ENCODE assay signal across 8 cellular contexts in genomic region chr11:57644748-57645715, GRCh38. TPM values are rescaled to one million over a fixed set of nuclear protein-coding genes. Genes with fewer than 3 reads are reported as not detected.
DNase-seq lines count a peak whose midpoint lies in the region; ATAC-seq lines count a peak whose summit lies in the region.

No MANE protein-coding gene starts in this region.

- ATAC-seq in HG02885 (IDR thresholded peaks at IDR 0.05; ENCODE audit: poor library complexity, unreplicated experiment) = peak; percentile 66

- peak; percentile 55 to 73 for DNase-seq in NCI-H2081 (lab: John Stamatoyannopoulos, UW)
- no peak for DNase-seq in NCI-H2081 treated with DMSO at 0.1 percent for 48 hours (lab: John Stamatoyannopoulos, UW)
- peak; percentile 74 for DNase-seq in NCI-H345 (lab: John Stamatoyannopoulos, UW)
- peak; percentile 92 for DNase-seq in activated CD4-positive, alpha-beta T cell treated with anti-CD3 and anti-CD28 coated beads for 48 hours
- DNase-seq in dedifferentiated amniotic fluid mesenchymal stem cell (ENCODE audit: extremely low spot score) = peak; percentile 49
- DNase-seq in lung microvascular endothelial cell (ENCODE audit: low read depth in 2 of 2) = peak; percentile 73 to 85
- DNase-seq in stimulated activated CD8-positive, alpha-beta memory T cell treated with anti-CD3 and anti-CD28 coated beads, Interleukin-15, amount 100 ng/mL, for 24 hours (ENCODE audit: low read depth) = peak; percentile 57

RNA-seq across cellular contexts. Expression of gene YPEL4, which starts 4.7 kb away (rescaled TPM):
- total RNA-seq in lung microvascular endothelial cell = under 0.01 TPM in 2 replicates

RNA-seq across cellular contexts. Expression of gene CLP1, which starts 12.5 kb away (rescaled TPM):
- total RNA-seq in lung microvascular endothelial cell = 14.6 and 19.0 TPM in 2 replicates

RNA-seq across cellular contexts. Expression of gene ZDHHC5, which starts 22.9 kb away (rescaled TPM):
- 25.1 and 35.7 TPM in 2 replicates for total RNA-seq in lung microvascular endothelial cell

RNA-seq across cellular contexts. Expression of gene SERPING1, which starts 47.5 kb away (rescaled TPM):
- 0.40 TPM in 1 of 2 replicates, not detected in the other for total RNA-seq in lung microvascular endothelial cell
